Comparison of ENCODE assay signal across 7 cellular contexts in genomic region chr4:100762738-100763137, GRCh38.
"Had no signal": no experiment of that assay in that cellular context is flagged by ENCODE, and none has a peak within 500 bp of the region (broad histone marks: within the 10 kb centered on the region; RNA-seq: fewer than 3 reads in every experiment).

No MANE protein-coding gene starts in this region.

- H3K36me3 ChIP-seq: HAP-1 had no signal

- ATAC-seq: HepG2 had no signal

- H2AFZ ChIP-seq: GM23248 had no signal

- FAIRE-seq: HepG2 had no signal

- H3K4me3 ChIP-seq: GM23248, HAP-1 had no signal

- DNase-seq: GM23248, GOT3, H7, KBM-7 had no signal

- H3K27ac ChIP-seq: GM23248, HL-60 had no signal

- H3K4me1 ChIP-seq: HAP-1 had no signal

- H3K9ac ChIP-seq: GM23248 had no signal

- H3K9me3 ChIP-seq: HAP-1 had no signal
